Comparison of ENCODE assay signal across 8 cellular contexts in the genomic region with DNA sequence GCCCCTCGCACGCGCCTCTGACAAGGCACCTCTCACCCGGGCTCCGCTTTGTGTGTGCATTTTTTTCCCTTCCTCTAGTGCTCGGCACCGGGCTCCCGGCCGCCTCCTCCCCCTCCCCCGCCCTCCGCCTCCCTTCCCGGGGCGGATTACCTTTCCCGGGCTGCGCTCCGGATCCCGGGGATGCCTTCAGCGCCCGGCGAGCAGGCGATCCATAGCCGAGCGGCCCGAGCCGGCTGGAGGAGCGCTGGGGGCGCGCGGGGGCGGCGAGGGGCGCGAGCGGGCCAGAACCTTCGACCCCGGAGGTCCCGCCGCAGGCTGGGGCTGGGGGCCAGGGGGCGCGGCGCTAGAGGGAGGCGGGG. TPM values are rescaled to one million over a fixed set of nuclear protein-coding genes. Genes with fewer than 3 reads are reported as not detected.
A peak's percentile ranks its signal among the peaks of the same experiment; 100 is the strongest.
DNase-seq lines count a peak whose midpoint lies in the region; ATAC-seq, FAIRE-seq and TF ChIP-seq lines count a peak whose summit lies in the region.

No MANE protein-coding gene starts in this region.

- H3K9me3 ChIP-seq in ascending aorta = no peaks in the 10 kb centered on the region
- H3K9me3 ChIP-seq in small intestine (ENCODE audit: control insufficient read depth, low read depth) = no peaks in the 10 kb centered on the region

- no peak overlapping the region for H3K27ac Mint-ChIP-seq in activated T-cell treated with anti-CD3 and anti-CD28 coated beads, Interleukin-2, amount 50 U/mL, for 24 hours
- no peak overlapping the region for H3K27ac Mint-ChIP-seq in immature natural killer cell

- H3K4me3 ChIP-seq in ascending aorta = peak overlapping the region; percentile 88 to 96
- peak overlapping the region; percentile 30 to 48 for H3K4me3 ChIP-seq in small intestine (ENCODE audit: low read depth in 1 of 2, low read length in 2 of 2)

- no peaks in the 10 kb centered on the region for H3K36me3 Mint-ChIP-seq in activated T-cell treated with anti-CD3 and anti-CD28 coated beads, Interleukin-2, amount 50 U/mL, for 24 hours (ENCODE audit: low read depth)
- peaks cover 0 to 5% (median 0%) of the 10 kb centered on the region in 3 donors for H3K36me3 Mint-ChIP-seq in immature natural killer cell

- peaks cover 0 to 3% of the 10 kb centered on the region in 2 donors for H3K4me1 ChIP-seq in ascending aorta
- H3K4me1 ChIP-seq in small intestine (ENCODE audit: control insufficient read depth in 2 of 2, insufficient read depth in 1 of 2, low read depth in 1 of 2, low read length in 1 of 2) = no peaks in the 10 kb centered on the region

- H3K27me3 ChIP-seq in ascending aorta = no peaks in the 10 kb centered on the region
- H3K27me3 ChIP-seq in small intestine (ENCODE audit: control insufficient read depth in 2 of 2, insufficient read depth in 2 of 2, low read length in 2 of 2) = peaks cover 4 to 16% of the 10 kb centered on the region in 2 donors

- H3K4me1 Mint-ChIP-seq in activated T-cell treated with anti-CD3 and anti-CD28 coated beads, Interleukin-2, amount 50 U/mL, for 24 hours (ENCODE audit: low read depth) = peaks cover 4% of the 10 kb centered on the region
- H3K4me1 Mint-ChIP-seq in immature natural killer cell = peaks cover 16 to 26% of the 10 kb centered on the region in 2 donors

- H3K27me3 Mint-ChIP-seq in activated T-cell treated with anti-CD3 and anti-CD28 coated beads, Interleukin-2, amount 50 U/mL, for 24 hours = peaks cover 54% of the 10 kb centered on the region
- H3K27me3 Mint-ChIP-seq in immature natural killer cell (ENCODE audit: low read depth in 3 of 3) = peaks cover 3 to 15% (median 13%) of the 10 kb centered on the region in 3 donors

- peak overlapping the region; percentile 58 for H3K4me3 Mint-ChIP-seq in activated T-cell treated with anti-CD3 and anti-CD28 coated beads, Interleukin-2, amount 50 U/mL, for 24 hours
- H3K4me3 Mint-ChIP-seq in immature natural killer cell = peak overlapping the region; percentile 75 to 83 (median 78)

- H3K27ac ChIP-seq in ascending aorta (peak overlapping the region; percentile 81 to 98), small intestine (ENCODE audit: low read depth in 1 of 2, low read length in 1 of 2) (no peak overlapping the region)

- peak; percentile 32 for DNase-seq in activated T-cell treated with anti-CD3 and anti-CD28 coated beads, Interleukin-2, amount 50 U/mL, for 24 hours
- no peak for DNase-seq in activated T-cell treated with anti-CD3 and anti-CD28 coated beads, Interleukin-2, amount 50 U/mL, for 48 hours
- peak in 1 of 2 donors; percentile 67 for DNase-seq in ascending aorta (ENCODE audit: low spot score in 2 of 2)
- peak in 1 of 3 donors; percentile 4 for DNase-seq in immature natural killer cell
- no peak for DNase-seq in small intestine
- DNase-seq in glomerular visceral epithelial cell (ENCODE audit: extremely low spot score) = no peak
- no peak for DNase-seq in SIG-M5 (lab: John Stamatoyannopoulos, UW)

- ATAC-seq in HG03045 (IDR thresholded peaks at IDR 0.05; ENCODE audit: unreplicated experiment) = peak; percentile 16

- intact Hi-C loops in ascending aorta (cut with DNase I) = loop anchor here (2.0 to 10.0 kb wide), 6 partner anchors 34 to 919 kb away; a partner anchor contains a TSS

- no peak for TF ChIP-seq CTCF in ascending aorta (IDR thresholded peaks at IDR 0.05)

- H3K36me3 ChIP-seq in ascending aorta = no peaks in the 10 kb centered on the region
- H3K36me3 ChIP-seq in small intestine (ENCODE audit: control insufficient read depth in 2 of 2, insufficient read depth in 2 of 2, low read length in 2 of 2) = no peaks in the 10 kb centered on the region

- WGBS in small intestine, 3 donors = 1 to 3% (median 1%) methylated on average over 23 to 42 of the region's 42 CpGs

- no peaks in the 10 kb centered on the region for H3K9me3 Mint-ChIP-seq in activated T-cell treated with anti-CD3 and anti-CD28 coated beads, Interleukin-2, amount 50 U/mL, for 24 hours
- H3K9me3 Mint-ChIP-seq in immature natural killer cell = peaks cover 0 to 14% (median 0%) of the 10 kb centered on the region in 6 donors

- no peak for FAIRE-seq in small intestine (lab: Jason Lieb, UNC)

RNA-seq across cellular contexts. Expression of a gene that starts 0.3 kb away (rescaled TPM):
- 5.3 TPM for total RNA-seq in ascending aorta
- 1 to 10 TPM; 1.7 to 2.0 (median 1.8) TPM for polyA plus RNA-seq in immature natural killer cell
- polyA plus RNA-seq in small intestine = 1 to 10 TPM in 1 of 3 donors, not detected in 2; 1.1 TPM

Comparison
In these comparisons a context has a peak if more than half of its experiments do, and no peak if none do; other contexts are left out.
1. H3K27ac ChIP-seq: peak in ascending aorta (2 of 2); none in small intestine (0 of 2).